Comparison of ENCODE assay signal across 10 cellular contexts in the genomic region with DNA sequence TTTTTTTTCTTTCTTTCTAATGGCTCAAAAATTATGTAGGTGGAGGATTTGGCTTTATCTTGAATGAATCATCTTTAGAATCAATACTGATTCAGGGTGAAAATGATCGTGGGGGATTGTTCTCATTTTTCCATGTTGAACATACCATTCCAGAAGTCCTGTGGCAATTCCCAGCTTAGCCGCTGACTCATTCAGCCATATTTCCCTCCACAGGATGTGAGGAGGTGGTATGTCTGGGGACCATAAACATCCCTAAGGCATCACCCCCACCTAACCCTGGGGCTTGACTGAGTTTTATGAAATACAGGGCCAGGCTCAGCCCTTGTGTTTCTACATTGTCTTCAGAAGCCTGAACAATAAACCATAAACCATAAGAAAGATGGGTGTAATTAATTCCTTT.
A peak's percentile ranks its signal among the peaks of the same experiment; 100 is the strongest.
DNase-seq lines count a peak whose midpoint lies in the region; ATAC-seq and TF ChIP-seq lines count a peak whose summit lies in the region.
"Had no signal": no experiment of that assay in that cellular context is flagged by ENCODE, and none has a peak within 500 bp of the region (broad histone marks: within the 10 kb centered on the region; RNA-seq: fewer than 3 reads in every experiment).

No MANE protein-coding gene starts in this region.

- H3K4me1 ChIP-seq in GM23248 (ENCODE audit: insufficient read depth) (peaks cover 54% of the 10 kb centered on the region), sigmoid colon (peaks cover 0 to 6% (median 0%) of the 10 kb centered on the region in 4 donors)

- intact Hi-C loops in sigmoid colon (cut with DNase I): no loop called here

- TF ChIP-seq CTCF in sigmoid colon (IDR thresholded peaks at IDR 0.05) (no peak), GM10266 (IDR thresholded peaks at IDR 0.05; ENCODE audit: control insufficient read depth, insufficient read depth, low read depth, missing control alignments) (no peak)

- peaks cover 60% of the 10 kb centered on the region for H3F3A ChIP-seq in GM23248 (ENCODE audit: insufficient read depth)

- H4K20me1 ChIP-seq in GM23248 (ENCODE audit: insufficient read depth): no peaks in the 10 kb centered on the region

- H3K27ac ChIP-seq in GM23248 (peak overlapping the region; percentile 97), sigmoid colon (no peak overlapping the region)
- H3K27ac ChIP-seq: KMS-11 had no signal

- H3K27me3 ChIP-seq in GM23248 (replicated peaks; ENCODE audit: insufficient read depth): no peaks in the 10 kb centered on the region
- no peaks in the 10 kb centered on the region for H3K27me3 ChIP-seq in sigmoid colon

- no peak for TF ChIP-seq EP300 in sigmoid colon (IDR thresholded peaks at IDR 0.05)

- WGBS in GM23248 (ENCODE audit: low coverage in 1 of 2, low lambda C conversion rate in 2 of 2, missing lambda C conversion rate in 2 of 2), 2 experiments: 0 to 4% methylated on average over 2 of the region's 2 CpGs
- WGBS in sigmoid colon, 2 donors: 74 to 88% methylated on average over 2 of the region's 2 CpGs

- H3K9ac ChIP-seq in GM23248: peak overlapping the region; percentile 69
- H3K9ac ChIP-seq: KMS-11 had no signal

- no peak for ATAC-seq in GM18858 (IDR thresholded peaks at IDR 0.05; ENCODE audit: unreplicated experiment)

- no peak overlapping the region for H2AFZ ChIP-seq in GM23248

- DNase-seq in GM23248 (peak; percentile 88), SW480 (ENCODE audit: low spot score) (peak; percentile 9), fibroblast of the conjunctiva (ENCODE audit: low read depth) (peak; percentile 85), smooth muscle cell of the brain vasculature (ENCODE audit: low read depth, low spot score) (peak; percentile 57), sigmoid colon (no peak), GM10266 (ENCODE audit: extremely low spot score) (no peak)
- DNase-seq: activated gamma-delta T cell, nephron progenitor cell had no signal

- H3K4me3 ChIP-seq in GM23248 (no peak overlapping the region), sigmoid colon (no peak overlapping the region)

- no peaks in the 10 kb centered on the region for H3K79me2 ChIP-seq in GM23248 (ENCODE audit: insufficient read depth)

- TF ChIP-seq POLR2A in sigmoid colon (IDR thresholded peaks at IDR 0.05): no peak

- peak overlapping the region; percentile 69 for H3K4me2 ChIP-seq in GM23248 (ENCODE audit: unreplicated experiment)
- H3K4me2 ChIP-seq: KMS-11 had no signal

- H3K9me3 ChIP-seq in GM23248 (ENCODE audit: low read depth) (no peaks in the 10 kb centered on the region), sigmoid colon (peaks cover 0 to 1% (median 0%) of the 10 kb centered on the region in 4 donors)

- in situ Hi-C loops in GM23248 (cut with MboI): no loop called here

- no peaks in the 10 kb centered on the region for H3K9me2 ChIP-seq in GM23248 (ENCODE audit: insufficient read depth)

- H3K36me3 ChIP-seq in GM23248 (ENCODE audit: low read depth) (no peaks in the 10 kb centered on the region), sigmoid colon (no peaks in the 10 kb centered on the region)

Comparison
In these comparisons a context has a peak if more than half of its experiments do, and no peak if none do; other contexts are left out.
1. DNase-seq: peak in GM23248 (single experiment), SW480 (single experiment), fibroblast of the conjunctiva (single experiment) and smooth muscle cell of the brain vasculature (single experiment); none in sigmoid colon (single experiment) and GM10266 (single experiment).